ENCODE assay signal across 8 cellular contexts in genomic region chr11:61917357-61918109, GRCh38. TPM values are rescaled to one million over a fixed set of nuclear protein-coding genes. Genes with fewer than 3 reads are reported as not detected.
DNase-seq lines count a peak whose midpoint lies in the region; ATAC-seq and TF ChIP-seq lines count a peak whose summit lies in the region.

Gene RAB3IL1 (minus strand): TSS chr11:61917566. CDS start chr11:61917367, 199 bp downstream.

- peak in 2 of 4 donors; percentile 13 to 48 for TF ChIP-seq POLR2A in upper lobe of left lung (IDR thresholded peaks at IDR 0.05)

- peak; percentile 80 for ATAC-seq in mucosa of descending colon
- peak in 1 of 2 donors; percentile 89 for ATAC-seq in upper lobe of left lung (ENCODE audit: low FRiP score in 2 of 2)
- no peak for ATAC-seq in HG03045 (IDR thresholded peaks at IDR 0.05; ENCODE audit: unreplicated experiment)

- no peaks in the 10 kb centered on the region for H3K9me3 ChIP-seq in esophagus (ENCODE audit: control insufficient read depth in 2 of 2, insufficient read depth in 1 of 2, low read depth in 1 of 2, low read length in 1 of 2)
- no peaks in the 10 kb centered on the region for H3K9me3 ChIP-seq in mucosa of descending colon
- H3K9me3 ChIP-seq in upper lobe of left lung = no peaks in the 10 kb centered on the region

- H3K4me1 ChIP-seq in esophagus (ENCODE audit: control insufficient read depth in 2 of 2, insufficient read depth in 2 of 2, low read length in 1 of 2) = peaks cover 2% of the 10 kb centered on the region in 2 donors
- H3K4me1 ChIP-seq in mucosa of descending colon (ENCODE audit: low read depth) = no peaks in the 10 kb centered on the region
- H3K4me1 ChIP-seq in upper lobe of left lung = peaks cover 12 to 36% (median 18%) of the 10 kb centered on the region in 4 donors

- no peak for TF ChIP-seq EP300 in upper lobe of left lung (IDR thresholded peaks at IDR 0.05)

- intact Hi-C loops in mucosa of descending colon (cut with DNase I, micrococcal nuclease) = no loop called here

- H3K36me3 ChIP-seq in esophagus (ENCODE audit: control insufficient read depth in 2 of 2, insufficient read depth in 2 of 2, low read length in 1 of 2) = no peaks in the 10 kb centered on the region
- no peaks in the 10 kb centered on the region for H3K36me3 ChIP-seq in mucosa of descending colon (ENCODE audit: low read depth)
- no peaks in the 10 kb centered on the region for H3K36me3 ChIP-seq in upper lobe of left lung

- H3K4me3 ChIP-seq in esophagus (ENCODE audit: low read depth in 1 of 2, low read length in 2 of 2) (peak within 1 kb of the TSS; percentile 47 to 64), mucosa of descending colon (peak within 1 kb of the TSS; percentile 22), upper lobe of left lung (peak within 1 kb of the TSS; percentile 40 to 64 (median 61))

- TF ChIP-seq CTCF in mucosa of descending colon (IDR thresholded peaks at IDR 0.05) (no peak), upper lobe of left lung (IDR thresholded peaks at IDR 0.05) (peak in 1 of 6 experiments; percentile 24)

- peak; percentile 16 for DNase-seq in stimulated activated CD4-positive, alpha-beta T cell treated with anti-CD3 and anti-CD28 coated beads, Interleukin-12 subunit alpha, Interleukin-12 subunit beta, amount 100 ng/mL, for 4 hours
- no peak for DNase-seq in stimulated activated CD4-positive, alpha-beta T cell treated with anti-CD3 and anti-CD28 coated beads, Interleukin-2, amount 100 ng/mL, for 48 hours
- DNase-seq in UCSD-AML1 (lab: John Stamatoyannopoulos, UW; ENCODE audit: unreplicated experiment) (peak; percentile 66), mucosa of descending colon (peak; percentile 57 to 69 (median 62)), upper lobe of left lung (peak; percentile 53 to 93), germinal center (ENCODE audit: low spot score) (no peak)

- WGBS in esophagus, 2 donors = 2% methylated on average over 51 to 68 of the region's 68 CpGs
- 3 to 7% methylated on average over 10 to 47 of the region's 68 CpGs for WGBS in upper lobe of left lung, 2 donors

- H3K27me3 ChIP-seq in esophagus (ENCODE audit: control insufficient read depth in 1 of 2, insufficient read depth in 2 of 2, low read length in 2 of 2) (no peaks in the 10 kb centered on the region), upper lobe of left lung (peaks cover 0 to 8% (median 3%) of the 10 kb centered on the region in 4 donors)

- peak within 1 kb of the TSS; percentile 5 to 62 for H3K27ac ChIP-seq in esophagus (ENCODE audit: low read depth in 2 of 2, low read length in 1 of 2)
- H3K27ac ChIP-seq in upper lobe of left lung = peak within 1 kb of the TSS in 3 of 4 donors; percentile 37 to 77 (median 72)

RNA-seq across cellular contexts. Expression of gene RAB3IL1, which starts in this region (rescaled TPM):
- 1 to 10 TPM; 1.4 to 2.1 TPM for polyA plus RNA-seq in esophagus
- 10 to 100 TPM in 2 of 3 donors, 1 to 10 TPM in 1; 2.6 to 15.0 (median 11.8) TPM for total RNA-seq in mucosa of descending colon
- total RNA-seq in upper lobe of left lung = 10 to 100 TPM in 3 of 6 donors, 1 to 10 TPM in 3; 4.4 to 20.7 (median 10.0) TPM

Comparison
In these comparisons a context has a peak if more than half of its experiments do, and no peak if none do; other contexts are left out.
1. DNase-seq: peak in stimulated activated CD4-positive, alpha-beta T cell treated with anti-CD3 and anti-CD28 coated beads, Interleukin-12 subunit alpha, Interleukin-12 subunit beta, amount 100 ng/mL, for 4 hours (single experiment), UCSD-AML1 (single experiment), mucosa of descending colon (3 of 3) and upper lobe of left lung (2 of 2); none in stimulated activated CD4-positive, alpha-beta T cell treated with anti-CD3 and anti-CD28 coated beads, Interleukin-2, amount 100 ng/mL, for 48 hours (0 of 2) and germinal center (single experiment).
2. Peak in every context shown above with its lines, with median percentiles within 50 percentile points of each other: H3K4me3 ChIP-seq.